Comparison of ENCODE assay signal across 1 cellular context in genomic region chr5:83474170-83474796, GRCh38.
TF ChIP-seq lines count a peak whose summit lies in the region.

No MANE protein-coding gene starts in this region.

TF ChIP-seq in K562, 482 proteins besides CTCF, POLR2A, EP300 and RAD21 (continued from another document):
- TF ChIP-seq FOXK1 (CRISPR knock-in tag; IDR thresholded peaks at IDR 0.05; ENCODE audit: borderline replicate concordance) (no peak), E2F3 (CRISPR knock-in tag; IDR thresholded peaks at IDR 0.05) (no peak), SMARCB1 (IDR thresholded peaks at IDR 0.05; ENCODE audit: insufficient read length, low read depth) (no peak), L3MBTL2 (IDR thresholded peaks at IDR 0.05) (peak; percentile 96), ZBTB26 (CRISPR knock-in tag; IDR thresholded peaks at IDR 0.05) (no peak), POLR2H (tag; IDR thresholded peaks at IDR 0.05; ENCODE audit: low read depth) (no peak), ZNF785 (CRISPR knock-in tag; IDR thresholded peaks at IDR 0.05) (no peak), PYGO2 (tag; IDR thresholded peaks at IDR 0.05) (no peak), SRF (CRISPR knock-in tag; IDR thresholded peaks at IDR 0.05) (peak in 1 of 2 experiments; percentile 2; a peak in 1 of 4 replicates), PHTF2 (CRISPR knock-in tag; IDR thresholded peaks at IDR 0.05) (no peak), FOXM1 (IDR thresholded peaks at IDR 0.05; ENCODE audit: low read depth) (no peak), FOXM1 (CRISPR knock-in tag; IDR thresholded peaks at IDR 0.05; ENCODE audit: low read depth) (no peak), REST (CRISPR knock-in tag; IDR thresholded peaks at IDR 0.05; ENCODE audit: low read depth) (no peak), NCOA2 (IDR thresholded peaks at IDR 0.05; ENCODE audit: partially characterized antibody in 2 of 2) (no peak), HOMEZ (CRISPR knock-in tag; IDR thresholded peaks at IDR 0.05) (no peak), ZNF407 (IDR thresholded peaks at IDR 0.05; ENCODE audit: low read depth) (no peak), EP400 (IDR thresholded peaks at IDR 0.05) (no peak; the same call in 1 of the 2 replicates), ZMIZ1 (IDR thresholded peaks at IDR 0.05; ENCODE audit: low read depth in 2 of 2, low read length in 2 of 2) (no peak), PKNOX1 (IDR thresholded peaks at IDR 0.05) (no peak)
